Comparison of ENCODE assay signal across 9 cellular contexts in genomic region chr2:101241158-101241557, GRCh38.
"Had no signal": no experiment of that assay in that cellular context is flagged by ENCODE, and none has a peak within 500 bp of the region (broad histone marks: within the 10 kb centered on the region; RNA-seq: fewer than 3 reads in every experiment).

No MANE protein-coding gene starts in this region.

- H3K27me3 ChIP-seq: foreskin keratinocyte, tibial nerve had no signal

- H3K27ac Mint-ChIP-seq: activated CD4-positive, alpha-beta memory T cell treated with anti-CD3 and anti-CD28 coated beads, Interleukin-2, amount 10 ng/mL, durations not matched to agents 7 days and 5 days; activated naive CD8-positive, alpha-beta T cell treated with anti-CD3 and anti-CD28 coated beads for 36 hours had no signal

- DNase-seq: activated CD4-positive, alpha-beta memory T cell treated with anti-CD3 and anti-CD28 coated beads, Interleukin-2, amount 10 ng/mL, durations not matched to agents 7 days and 5 days; activated gamma-delta T cell treated with Interleukin-2 at 50 U/mL for 16 hours; activated naive CD8-positive, alpha-beta T cell treated with anti-CD3 and anti-CD28 coated beads for 36 hours; activated T-cell treated with anti-CD3 and anti-CD28 coated beads, Interleukin-2, amount 50 U/mL, for 48 hours; foreskin keratinocyte; left colon; mucosa of descending colon had no signal

- H3K4me1 ChIP-seq: foreskin keratinocyte, tibial nerve had no signal

- H3K4me3 ChIP-seq: mucosa of descending colon, tibial nerve had no signal

- H3K27ac ChIP-seq: foreskin keratinocyte, tibial nerve had no signal

- H3K4me3 Mint-ChIP-seq: activated CD4-positive, alpha-beta memory T cell treated with anti-CD3 and anti-CD28 coated beads, Interleukin-2, amount 10 ng/mL, durations not matched to agents 7 days and 5 days; activated naive CD8-positive, alpha-beta T cell treated with anti-CD3 and anti-CD28 coated beads for 36 hours; natural killer cell treated with Interleukin-12 subunit alpha and Interleukin-12 subunit beta and Interleukin-15 and Interleukin-18, amount 100 ng/mL, for 72 hours had no signal

- H3K27me3 Mint-ChIP-seq: activated CD4-positive, alpha-beta memory T cell treated with anti-CD3 and anti-CD28 coated beads, Interleukin-2, amount 10 ng/mL, durations not matched to agents 7 days and 5 days; activated naive CD8-positive, alpha-beta T cell treated with anti-CD3 and anti-CD28 coated beads for 36 hours; natural killer cell treated with Interleukin-12 subunit alpha and Interleukin-12 subunit beta and Interleukin-15 and Interleukin-18, amount 100 ng/mL, for 72 hours had no signal

- H3K36me3 Mint-ChIP-seq: natural killer cell treated with Interleukin-12 subunit alpha and Interleukin-12 subunit beta and Interleukin-15 and Interleukin-18, amount 100 ng/mL, for 72 hours had no signal

- H3K9me3 Mint-ChIP-seq: activated CD4-positive, alpha-beta memory T cell treated with anti-CD3 and anti-CD28 coated beads, Interleukin-2, amount 10 ng/mL, durations not matched to agents 7 days and 5 days; activated naive CD8-positive, alpha-beta T cell treated with anti-CD3 and anti-CD28 coated beads for 36 hours; natural killer cell treated with Interleukin-12 subunit alpha and Interleukin-12 subunit beta and Interleukin-15 and Interleukin-18, amount 100 ng/mL, for 72 hours had no signal

- ATAC-seq: foreskin keratinocyte; left colon; mucosa of descending colon; natural killer cell treated with Interleukin-12 subunit alpha and Interleukin-12 subunit beta and Interleukin-15 and Interleukin-18, amount 100 ng/mL, for 72 hours had no signal
